23 cellular contexts compared by ENCODE assay signal in the genomic region with DNA sequence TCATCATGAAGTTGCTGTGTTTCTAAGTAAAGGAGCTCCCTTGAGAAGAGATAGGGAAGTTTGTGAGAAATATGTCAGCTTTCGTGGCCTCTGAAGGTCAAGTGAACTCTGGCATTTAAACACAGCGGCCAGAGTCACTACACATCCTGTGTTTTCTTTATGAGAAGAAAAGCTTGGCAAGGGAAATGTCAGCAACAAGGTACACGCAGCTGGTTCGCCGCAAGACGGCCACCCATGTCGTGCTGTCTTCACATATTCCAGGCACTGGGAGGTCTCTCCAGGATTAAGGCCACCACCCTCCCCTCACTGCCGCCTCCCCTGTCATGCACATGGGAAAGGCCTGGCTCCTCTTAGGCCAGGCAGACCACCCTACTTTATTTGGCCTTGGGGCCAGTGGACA.
"Had no signal": no experiment of that assay in that cellular context is flagged by ENCODE, and none has a peak within 500 bp of the region (broad histone marks: within the 10 kb centered on the region; RNA-seq: fewer than 3 reads in every experiment).

No MANE protein-coding gene starts in this region.

- H3K4me3 ChIP-seq: gastrocnemius medialis, left ventricle myocardium inferior, pancreas, psoas muscle, uterus had no signal

- H3K36me3 ChIP-seq: gastrocnemius medialis, left ventricle myocardium inferior, pancreas, uterus had no signal

- H3K9me3 ChIP-seq: gastrocnemius medialis, left ventricle myocardium inferior, pancreas, psoas muscle, uterus had no signal

- DNase-seq: activated B cell treated with CpG ODN at 0.5 μM for 24 hours; activated CD4-positive, alpha-beta T cell treated with anti-CD3 and anti-CD28 coated beads, Interleukin-2, amount 50 U/mL, for 1 hour; activated CD8-positive, alpha-beta T cell treated with anti-CD3 and anti-CD28 coated beads for 36 hours; activated gamma-delta T cell treated with Interleukin-2 at 50 U/mL for 16 hours; activated naive CD4-positive, alpha-beta T cell treated with anti-CD3 and anti-CD28 coated beads, Interleukin-2, amount 50 U/mL, for 16 hours; activated T-cell treated with anti-CD3 and anti-CD28 coated beads, Interleukin-2, amount 50 U/mL, for 4 hours; amniotic stem cell; central memory CD4-positive, alpha-beta T cell; effector CD4-positive, alpha-beta T cell; gastrocnemius medialis; glutamatergic neuron; left ventricle myocardium inferior; mammary epithelial cell; naive thymus-derived CD4-positive, alpha-beta T cell; pancreas; psoas muscle; right cardiac atrium; stimulated activated CD4-positive, alpha-beta T cell treated with anti-CD3 and anti-CD28 coated beads, Interleukin-2, amount 100 ng/mL, for 48 hours; T-helper 17 cell; uterus had no signal

- H3K4me1 ChIP-seq: gastrocnemius medialis, left ventricle myocardium inferior, pancreas, psoas muscle, uterus had no signal

- H3K27ac ChIP-seq: epithelial cell of prostate, gastrocnemius medialis, left ventricle myocardium inferior, pancreas, psoas muscle, uterus had no signal

- H3K27me3 ChIP-seq: gastrocnemius medialis, pancreas, uterus had no signal

- FAIRE-seq: islet of Langerhans, pancreas had no signal

- ATAC-seq: activated CD8-positive, alpha-beta T cell treated with anti-CD3 and anti-CD28 coated beads for 36 hours; activated T-cell treated with anti-CD3 and anti-CD28 coated beads, Interleukin-2, amount 50 U/mL, for 4 hours; activated T-helper 17 cell treated with anti-CD3 and anti-CD28 coated beads, Interleukin-2, amount 50 U/mL, for 72 hours; gastrocnemius medialis; naive thymus-derived CD4-positive, alpha-beta T cell; psoas muscle; T-helper 17 cell had no signal
